ENCODE assay signal across 12 cellular contexts in genomic region chr1:63669151-63669961, GRCh38.
"Had no signal": no experiment of that assay in that cellular context is flagged by ENCODE, and none has a peak within 500 bp of the region (broad histone marks: within the 10 kb centered on the region; RNA-seq: fewer than 3 reads in every experiment).

No MANE protein-coding gene starts in this region.

- H3K27me3 ChIP-seq: ovary, transverse colon had no signal

- DNase-seq: activated CD4-positive, alpha-beta T cell treated with anti-CD3 and anti-CD28 coated beads for 1 hour; activated CD4-positive, alpha-beta T cell treated with anti-CD3 and anti-CD28 coated beads, Interleukin-2, amount 50 U/mL, for 48 hours; activated CD8-positive, alpha-beta memory T cell treated with anti-CD3 and anti-CD28 coated beads, Interleukin-2, amount 10 ng/mL, durations not matched to agents 7 days and 5 days; activated effector memory CD4-positive, alpha-beta T cell treated with anti-CD3 and anti-CD28 coated beads, Interleukin-2, amount 50 U/mL, for 16 hours; activated T-cell treated with anti-CD3 and anti-CD28 coated beads, Interleukin-2, amount 50 U/mL, for 4 hours; hypothalamus; left cardiac atrium; nephron progenitor cell; ovary; retina; SW 1271; transverse colon had no signal

- H3K9me3 ChIP-seq: ovary had no signal

- H3K4me3 ChIP-seq: ovary, transverse colon had no signal

- H3K27ac ChIP-seq: ovary, transverse colon had no signal

- ATAC-seq: activated CD8-positive, alpha-beta memory T cell treated with anti-CD3 and anti-CD28 coated beads, Interleukin-2, amount 10 ng/mL, durations not matched to agents 7 days and 5 days; activated T-cell treated with anti-CD3 and anti-CD28 coated beads, Interleukin-2, amount 50 U/mL, for 4 hours had no signal

- H3K36me3 ChIP-seq: ovary, transverse colon had no signal
